1 cellular context compared by ENCODE assay signal in the genomic region with DNA sequence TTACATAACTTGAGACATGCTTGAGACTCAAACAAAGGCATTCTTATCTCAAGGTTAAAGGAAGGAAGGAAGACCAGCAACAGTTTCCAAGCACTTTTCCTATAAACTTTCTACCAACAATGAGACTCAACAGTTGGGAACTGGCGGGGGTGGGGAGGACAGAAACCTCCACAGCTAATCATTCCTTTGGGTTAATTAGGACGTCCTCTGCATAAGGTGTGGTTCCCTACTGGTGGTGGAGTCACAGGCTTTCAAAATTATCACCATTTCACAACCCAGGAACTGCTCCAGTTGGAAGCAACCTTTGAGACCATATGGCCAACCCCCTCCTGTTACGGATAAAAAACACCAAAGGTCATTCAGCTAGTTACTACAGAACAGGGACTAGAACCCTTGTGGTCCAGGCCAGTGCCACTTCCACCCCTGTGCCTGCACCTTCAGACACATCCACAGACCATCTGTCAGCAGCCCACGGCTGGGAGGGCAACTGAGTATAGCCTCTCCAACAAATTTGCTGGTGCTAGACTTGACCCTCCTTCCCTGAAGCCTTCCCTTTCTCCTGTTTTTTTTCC.
TF ChIP-seq lines count a peak whose summit lies in the region.

No MANE protein-coding gene starts in this region.

TF ChIP-seq in HepG2, 621 proteins besides CTCF, POLR2A, EP300 and RAD21 (continued from another document):
- TF ChIP-seq, protein P1, sequence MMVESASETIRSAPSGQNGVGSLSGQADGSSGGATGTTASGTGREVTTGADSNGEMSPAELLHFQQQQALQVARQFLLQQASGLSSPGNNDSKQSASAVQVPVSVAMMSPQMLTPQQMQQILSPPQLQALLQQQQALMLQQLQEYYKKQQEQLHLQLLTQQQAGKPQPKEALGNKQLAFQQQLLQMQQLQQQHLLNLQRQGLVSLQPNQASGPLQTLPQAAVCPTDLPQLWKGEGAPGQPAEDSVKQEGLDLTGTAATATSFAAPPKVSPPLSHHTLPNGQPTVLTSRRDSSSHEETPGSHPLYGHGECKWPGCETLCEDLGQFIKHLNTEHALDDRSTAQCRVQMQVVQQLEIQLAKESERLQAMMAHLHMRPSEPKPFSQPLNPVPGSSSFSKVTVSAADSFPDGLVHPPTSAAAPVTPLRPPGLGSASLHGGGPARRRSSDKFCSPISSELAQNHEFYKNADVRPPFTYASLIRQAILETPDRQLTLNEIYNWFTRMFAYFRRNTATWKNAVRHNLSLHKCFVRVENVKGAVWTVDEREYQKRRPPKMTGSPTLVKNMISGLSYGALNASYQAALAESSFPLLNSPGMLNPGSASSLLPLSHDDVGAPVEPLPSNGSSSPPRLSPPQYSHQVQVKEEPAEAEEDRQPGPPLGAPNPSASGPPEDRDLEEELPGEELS (CRISPR knock-in tag; IDR thresholded peaks at IDR 0.05) = peak; percentile 74
- TF ChIP-seq TBX2 (CRISPR knock-in tag; IDR thresholded peaks at IDR 0.05; ENCODE audit: borderline replicate concordance) = peak; percentile 61
- TF ChIP-seq ZNF12 (CRISPR knock-in tag; IDR thresholded peaks at IDR 0.05) = 0 out of 2 replicates have a peak, but pooled peaks have one; percentile 59
- TF ChIP-seq BCL6 (CRISPR knock-in tag; IDR thresholded peaks at IDR 0.05) = peak; percentile 56
- TF ChIP-seq MXI1 (IDR thresholded peaks at IDR 0.05; ENCODE audit: borderline replicate concordance, low read depth, low read length) = no peak
- TF ChIP-seq KDM6A (CRISPR knock-in tag; IDR thresholded peaks at IDR 0.05; ENCODE audit: low read depth) = peak; percentile 82
- TF ChIP-seq ZNF570 (CRISPR knock-in tag; IDR thresholded peaks at IDR 0.05; ENCODE audit: borderline replicate concordance) = no peak
TF ChIP-seq in HepG2: peak in this region for 160.
